In the genomic region with DNA sequence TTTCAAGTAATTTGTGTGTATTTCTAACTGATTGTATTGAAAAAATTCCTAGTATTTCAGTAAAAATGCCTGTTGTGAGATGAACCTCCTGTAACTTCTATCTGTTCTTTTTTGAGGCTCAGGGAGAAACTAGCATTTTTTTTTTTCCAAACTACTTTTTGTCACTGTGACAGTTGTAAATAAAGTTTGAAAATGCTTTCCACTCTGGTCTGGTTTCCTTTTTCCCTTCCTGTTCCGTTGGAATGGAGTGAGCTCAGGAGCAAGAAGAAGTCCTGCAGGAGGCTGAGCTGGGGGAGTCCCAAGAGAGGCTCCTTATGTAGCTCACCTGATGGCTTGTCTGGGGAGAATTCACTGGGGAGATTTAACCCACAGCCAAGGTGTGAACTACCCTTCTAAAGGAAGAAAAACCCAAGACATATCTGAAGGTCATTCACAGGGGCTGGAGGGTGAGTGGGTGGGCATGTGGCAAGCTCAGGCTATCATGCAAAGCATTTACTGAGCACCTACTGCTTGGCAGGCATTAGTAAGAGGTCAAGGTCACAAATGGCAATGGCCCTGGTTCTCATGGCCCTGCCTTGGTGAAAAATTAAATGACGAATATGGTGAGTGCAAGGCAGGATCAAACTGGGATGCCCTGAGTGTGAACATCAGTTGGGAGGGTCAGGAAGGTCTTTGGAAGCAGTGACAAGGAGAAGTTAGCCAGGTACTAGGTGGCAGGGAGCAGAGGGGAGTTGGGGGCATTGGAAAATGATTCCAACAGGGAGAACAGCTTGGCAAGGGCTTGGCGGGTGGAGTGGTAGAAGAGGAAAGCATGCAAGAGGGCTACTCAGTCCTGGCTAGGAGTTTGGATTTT, we compare ENCODE assay signal across 21 cellular contexts. TPM values are rescaled to one million over a fixed set of nuclear protein-coding genes. Genes with fewer than 3 reads are reported as not detected.
DNase-seq lines count a peak whose midpoint lies in the region; ATAC-seq and TF ChIP-seq lines count a peak whose summit lies in the region.
"Had no signal": no experiment of that assay in that cellular context is flagged by ENCODE, and none has a peak within 500 bp of the region (broad histone marks: within the 10 kb centered on the region; RNA-seq: fewer than 3 reads in every experiment).

No MANE protein-coding gene starts in this region.

- no peak for DNase-seq in T-helper 1 cell
- DNase-seq in CD8-positive, alpha-beta T cell, result no peak
- no peak for DNase-seq in activated naive CD8-positive, alpha-beta T cell treated with anti-CD3 and anti-CD28 coated beads, Interleukin-2, amount 10 ng/mL, durations not matched to agents 7 days and 5 days
- no peak for DNase-seq in natural killer cell
- no peak for DNase-seq in BE2C
- no peak for DNase-seq in AML-193 (lab: John Stamatoyannopoulos, UW)
- DNase-seq: activated CD4-positive, alpha-beta T cell treated with anti-CD3 and anti-CD28 coated beads for 4 hours; activated T-cell treated with anti-CD3 and anti-CD28 coated beads, Interleukin-2, amount 50 U/mL, for 48 hours; anterior cingulate cortex; cerebellar nuclear complex; DMS79; NCI-H1436 treated with DMSO at 0.1 percent for 48 hours; NCI-H2171; NCI-H748 treated with DMSO at 0.1 percent for 48 hours; ovary; sigmoid colon had no signal

- CTCF ChIA-PET in CD8-positive, alpha-beta T cell (lab: Charles Lee), result interaction anchor here (0.8 to 2.0 kb wide), 2 partner anchors 21 to 443 kb away, joined by 3 to 6 read pairs; no protein-coding TSS in a partner anchor

- no peak overlapping the region for H3K4me3 Mint-ChIP-seq in T-helper 1 cell treated with Interleukin-12 subunit alpha and Interleukin-12 subunit beta and Interleukin-4 antibody, amounts not matched to agents 30 μg/mL and 1 μg/mL, for 36 hours
- H3K4me3 Mint-ChIP-seq in CD8-positive, alpha-beta T cell, result no peak overlapping the region
- no peak overlapping the region for H3K4me3 Mint-ChIP-seq in activated naive CD8-positive, alpha-beta T cell treated with anti-CD3 and anti-CD28 coated beads, Interleukin-2, amount 10 ng/mL, durations not matched to agents 7 days and 5 days
- no peak overlapping the region for H3K4me3 Mint-ChIP-seq in natural killer cell

- H3K9me3 Mint-ChIP-seq in T-helper 1 cell treated with Interleukin-12 subunit alpha and Interleukin-12 subunit beta and Interleukin-4 antibody, amounts not matched to agents 30 μg/mL and 1 μg/mL, for 36 hours, result peaks cover 14% of the 10 kb centered on the region
- H3K9me3 Mint-ChIP-seq in CD8-positive, alpha-beta T cell, result peaks cover 4% of the 10 kb centered on the region
- H3K9me3 Mint-ChIP-seq in activated naive CD8-positive, alpha-beta T cell treated with anti-CD3 and anti-CD28 coated beads, Interleukin-2, amount 10 ng/mL, durations not matched to agents 7 days and 5 days, result peaks cover 6% of the 10 kb centered on the region
- no peaks in the 10 kb centered on the region for H3K9me3 Mint-ChIP-seq in natural killer cell

- POLR2A ChIA-PET in CD8-positive, alpha-beta T cell (lab: Charles Lee), result interaction anchor here (1.7 to 9.3 kb wide), 2 partner anchors 27 to 51 kb away, joined by 6 to 123 read pairs; a partner anchor contains a TSS
- POLR2A ChIA-PET in activated naive CD8-positive, alpha-beta T cell treated with anti-CD3 and anti-CD28 coated beads, Interleukin-2, amount 10 ng/mL, durations not matched to agents 7 days and 5 days (lab: Charles Lee), result interaction anchor here (0.9 to 11.0 kb wide), 3 partner anchors 27 to 163 kb away, joined by 3 to 73 read pairs (median 5); a partner anchor contains a TSS

- peaks cover 59% of the 10 kb centered on the region for H3K4me1 Mint-ChIP-seq in T-helper 1 cell treated with Interleukin-12 subunit alpha and Interleukin-12 subunit beta and Interleukin-4 antibody, amounts not matched to agents 30 μg/mL and 1 μg/mL, for 36 hours (ENCODE audit: low read depth)
- peaks cover 90% of the 10 kb centered on the region for H3K4me1 Mint-ChIP-seq in CD8-positive, alpha-beta T cell (ENCODE audit: low read depth)
- H3K4me1 Mint-ChIP-seq in activated naive CD8-positive, alpha-beta T cell treated with anti-CD3 and anti-CD28 coated beads, Interleukin-2, amount 10 ng/mL, durations not matched to agents 7 days and 5 days, result peaks cover 57% of the 10 kb centered on the region
- peaks cover 64 to 76% of the 10 kb centered on the region in 2 donors for H3K4me1 Mint-ChIP-seq in natural killer cell

- intact Hi-C loops in CD8-positive, alpha-beta T cell (cut with DNase I, micrococcal nuclease), result loop anchor here (5.0 kb wide), 2 partner anchors 162 to 187 kb away; a partner anchor contains a TSS
- intact Hi-C loops in natural killer cell (cut with micrococcal nuclease), result no loop called here

- peaks cover 61% of the 10 kb centered on the region for H3K36me3 Mint-ChIP-seq in T-helper 1 cell treated with Interleukin-12 subunit alpha and Interleukin-12 subunit beta and Interleukin-4 antibody, amounts not matched to agents 30 μg/mL and 1 μg/mL, for 36 hours (ENCODE audit: low read depth)
- H3K36me3 Mint-ChIP-seq in CD8-positive, alpha-beta T cell, result peaks cover 69% of the 10 kb centered on the region
- peaks cover 59% of the 10 kb centered on the region for H3K36me3 Mint-ChIP-seq in activated naive CD8-positive, alpha-beta T cell treated with anti-CD3 and anti-CD28 coated beads, Interleukin-2, amount 10 ng/mL, durations not matched to agents 7 days and 5 days
- H3K36me3 Mint-ChIP-seq in natural killer cell, result peaks cover 8% of the 10 kb centered on the region

- H3K4me3 ChIP-seq in CD8-positive, alpha-beta T cell (ENCODE audit: low read depth, low read length), result no peak overlapping the region
- no peak overlapping the region for H3K4me3 ChIP-seq in BE2C (ENCODE audit: low read depth, low read length)
- H3K4me3 ChIP-seq: ovary, sigmoid colon had no signal

- no peak for ATAC-seq in CD8-positive, alpha-beta T cell
- ATAC-seq in activated naive CD8-positive, alpha-beta T cell treated with anti-CD3 and anti-CD28 coated beads, Interleukin-2, amount 10 ng/mL, durations not matched to agents 7 days and 5 days (ENCODE audit: low read depth), result no peak
- no peak for ATAC-seq in natural killer cell
- ATAC-seq in HG02588 (IDR thresholded peaks at IDR 0.05; ENCODE audit: unreplicated experiment), result no peak
- ATAC-seq: Panc1 had no signal

- H3K27me3 Mint-ChIP-seq in T-helper 1 cell treated with Interleukin-12 subunit alpha and Interleukin-12 subunit beta and Interleukin-4 antibody, amounts not matched to agents 30 μg/mL and 1 μg/mL, for 36 hours (ENCODE audit: low read depth), result no peaks in the 10 kb centered on the region
- H3K27me3 Mint-ChIP-seq in CD8-positive, alpha-beta T cell (ENCODE audit: low read depth), result no peaks in the 10 kb centered on the region
- no peaks in the 10 kb centered on the region for H3K27me3 Mint-ChIP-seq in activated naive CD8-positive, alpha-beta T cell treated with anti-CD3 and anti-CD28 coated beads, Interleukin-2, amount 10 ng/mL, durations not matched to agents 7 days and 5 days
- no peaks in the 10 kb centered on the region for H3K27me3 Mint-ChIP-seq in natural killer cell (ENCODE audit: low read depth in 2 of 2)

- H3K36me3 ChIP-seq in CD8-positive, alpha-beta T cell (ENCODE audit: insufficient read depth, low read length), result peaks cover 26% of the 10 kb centered on the region
- no peaks in the 10 kb centered on the region for H3K36me3 ChIP-seq in BE2C
- H3K36me3 ChIP-seq: ovary had no signal

- peaks cover 91% of the 10 kb centered on the region for H3K4me1 ChIP-seq in CD8-positive, alpha-beta T cell (ENCODE audit: insufficient read depth, low read length)
- H3K4me1 ChIP-seq in BE2C, result no peaks in the 10 kb centered on the region

- peak overlapping the region; percentile 23 for H3K27ac Mint-ChIP-seq in T-helper 1 cell treated with Interleukin-12 subunit alpha and Interleukin-12 subunit beta and Interleukin-4 antibody, amounts not matched to agents 30 μg/mL and 1 μg/mL, for 36 hours
- peak overlapping the region; percentile 98 for H3K27ac Mint-ChIP-seq in CD8-positive, alpha-beta T cell
- H3K27ac Mint-ChIP-seq in activated naive CD8-positive, alpha-beta T cell treated with anti-CD3 and anti-CD28 coated beads, Interleukin-2, amount 10 ng/mL, durations not matched to agents 7 days and 5 days, result peak overlapping the region; percentile 74
- peak overlapping the region; percentile 62 to 79 for H3K27ac Mint-ChIP-seq in natural killer cell

- peak overlapping the region; percentile 49 for H3K27ac ChIP-seq in CD8-positive, alpha-beta T cell (ENCODE audit: low read depth, low read length)
- H3K27ac ChIP-seq: 22Rv1, C4-2B, ovary had no signal

- no peaks in the 10 kb centered on the region for H3K9me3 ChIP-seq in CD8-positive, alpha-beta T cell (ENCODE audit: low read length)
- H3K9me3 ChIP-seq in BE2C, result peaks cover 2% of the 10 kb centered on the region
- H3K9me3 ChIP-seq: ovary, sigmoid colon had no signal

- TF ChIP-seq CTCF in CD8-positive, alpha-beta T cell (IDR thresholded peaks at IDR 0.05), result no peak
- TF ChIP-seq CTCF in natural killer cell (IDR thresholded peaks at IDR 0.05) (no peak), BE2C (IDR thresholded peaks at IDR 0.05; ENCODE audit: low read depth, low read length) (no peak)

- H3K27me3 ChIP-seq in CD8-positive, alpha-beta T cell (ENCODE audit: insufficient read depth, low read length), result no peaks in the 10 kb centered on the region
- no peaks in the 10 kb centered on the region for H3K27me3 ChIP-seq in BE2C
- H3K27me3 ChIP-seq: ovary, sigmoid colon had no signal

RNA-seq across cellular contexts. Expression of a gene that starts 28.7 kb away (rescaled TPM):
- total RNA-seq in CD8-positive, alpha-beta T cell, result 100 to 1,000 TPM; 127 to 133 TPM
- total RNA-seq in activated naive CD8-positive, alpha-beta T cell treated with anti-CD3 and anti-CD28 coated beads, Interleukin-2, amount 10 ng/mL, durations not matched to agents 7 days and 5 days, result 100 to 1,000 TPM; 169 to 186 TPM
- total RNA-seq in natural killer cell, result 100 to 1,000 TPM; 157 to 197 (median 158) TPM
- polyA plus RNA-seq in BE2C (2012; ENCODE audit: insufficient read depth, insufficient read length, low read depth), result 9.8 TPM

Comparison
In these comparisons a context has a peak if more than half of its experiments do, and no peak if none do; other contexts are left out.
1. H3K27ac Mint-ChIP-seq: peak in every context shown above with its lines; median percentile 98 in CD8-positive, alpha-beta T cell; 74 in activated naive CD8-positive, alpha-beta T cell treated with anti-CD3 and anti-CD28 coated beads, Interleukin-2, amount 10 ng/mL, durations not matched to agents 7 days and 5 days; 70 in natural killer cell; 23 in T-helper 1 cell treated with Interleukin-12 subunit alpha and Interleukin-12 subunit beta and Interleukin-4 antibody, amounts not matched to agents 30 μg/mL and 1 μg/mL, for 36 hours.